1 cellular context compared by ENCODE assay signal in genomic region chr5:77032635-77033034, GRCh38.
TF ChIP-seq lines count a peak whose summit lies in the region.

No MANE protein-coding gene starts in this region.

TF ChIP-seq in A549, 52 proteins besides CTCF, POLR2A, EP300 and RAD21 (continued from another document):
- no peak for TF ChIP-seq ZFP36 (IDR thresholded peaks at IDR 0.05; ENCODE audit: borderline replicate concordance, partially characterized antibody)
- TF ChIP-seq HES2 (IDR thresholded peaks at IDR 0.05) = no peak
